In genomic region chr10:73873163-73873842, GRCh38 we compare ENCODE assay signal across 8 cellular contexts. TPM values are rescaled to one million over a fixed set of nuclear protein-coding genes. Genes with fewer than 3 reads are reported as not detected.
DNase-seq lines count a peak whose midpoint lies in the region; ATAC-seq and TF ChIP-seq lines count a peak whose summit lies in the region.

No MANE protein-coding gene starts in this region.

- H3K4me3 Mint-ChIP-seq in WTC11, result peak overlapping the region; percentile 74

- no peaks in the 10 kb centered on the region for H3K27me3 ChIP-seq in HCT116 (ENCODE audit: insufficient read depth, low read length)
- H3K27me3 ChIP-seq in hepatocyte, result no peaks in the 10 kb centered on the region
- H3K27me3 ChIP-seq in skeletal muscle satellite cell (ENCODE audit: control insufficient read depth, insufficient read depth, low read length), result no peaks in the 10 kb centered on the region

- POLR2A ChIA-PET in HCT116 (lab: Charles Lee), result no interaction called here
- POLR2A ChIA-PET in WTC11 (lab: Charles Lee), result no interaction called here

- no peak for DNase-seq in HCT116 (ENCODE audit: low read depth, low spot score)
- DNase-seq in WTC11 (ENCODE audit: low spot score), result no peak
- no peak for DNase-seq in hepatocyte (ENCODE audit: low spot score)

- peaks cover 17% of the 10 kb centered on the region for H3K36me3 Mint-ChIP-seq in WTC11

- peaks cover 7 to 17% of the 10 kb centered on the region in 2 experiments; a peak in 3 of 4 replicates for H3K36me3 ChIP-seq in HCT116 (ENCODE audit: control insufficient read depth in 1 of 2, insufficient read depth in 2 of 2, low read length in 2 of 2)
- H3K36me3 ChIP-seq in hepatocyte (replicated peaks; ENCODE audit: insufficient read depth, low read depth), result no peaks in the 10 kb centered on the region
- peaks cover 20% of the 10 kb centered on the region for H3K36me3 ChIP-seq in skeletal muscle satellite cell (ENCODE audit: insufficient read depth, low read length)

- 62% methylated on average over 14 of the region's 32 CpGs for WGBS in hepatocyte (ENCODE audit: low lambda C conversion rate, missing lambda C conversion rate)

- H3K4me2 ChIP-seq in HCT116 (ENCODE audit: low read length) (peak overlapping the region; percentile 77), hepatocyte (peak overlapping the region; percentile 91), skeletal muscle satellite cell (ENCODE audit: low read length) (peak overlapping the region; percentile 83)

- no peaks in the 10 kb centered on the region; the same call in 1 of the 2 replicates for H3K27me3 Mint-ChIP-seq in WTC11 (ENCODE audit: low read depth)

- BruUV-seq in HCT116 (replicated peaks; lab: Mats Ljungman, UMichigan), result no TSS peak

- no peak for TF ChIP-seq CTCF in HCT116 (IDR thresholded peaks at IDR 0.05 in 2 of 3, conservative IDR thresholded peaks at IDR 0.05 in 1 of 3; ENCODE audit: borderline replicate concordance in 1 of 3, insufficient read depth in 1 of 3, low read depth in 2 of 3, low read length in 2 of 3)
- no peak for TF ChIP-seq CTCF in WTC11 (IDR thresholded peaks at IDR 0.05)
- no peak for TF ChIP-seq CTCF in hepatocyte (IDR thresholded peaks at IDR 0.05; ENCODE audit: poor library complexity)

- H3K27ac Mint-ChIP-seq in WTC11, result peak overlapping the region; percentile 37; the same call in 1 of the 2 replicates

- H3K27ac ChIP-seq in HCT116 (ENCODE audit: low read depth, low read length) (no peak overlapping the region), hepatocyte (peak overlapping the region; percentile 73)

- H3K9me3 ChIP-seq in HCT116 (ENCODE audit: control insufficient read depth in 1 of 2, insufficient read depth in 1 of 2, low read depth in 1 of 2, low read length in 2 of 2) (no peaks in the 10 kb centered on the region), hepatocyte (ENCODE audit: low read depth) (no peaks in the 10 kb centered on the region), skeletal muscle satellite cell (replicated peaks; ENCODE audit: low read length) (no peaks in the 10 kb centered on the region)

- intact Hi-C loops in HCT116 (cut with micrococcal nuclease), result no loop called here

- TF ChIP-seq POLR2A in HCT116 (IDR thresholded peaks at IDR 0.05; ENCODE audit: borderline replicate concordance, extremely low read depth, insufficient read depth, insufficient read length), result no peak

- no peak for TF ChIP-seq RAD21 in HCT116 (IDR thresholded peaks at IDR 0.05; ENCODE audit: low read depth)

- CTCF ChIA-PET in HCT116 (lab: Charles Lee) (no interaction called here), WTC11 (lab: Charles Lee) (interaction anchor here (0.6 to 2.6 kb wide), 7 partner anchors 10 to 475 kb away, joined by 3 to 10 read pairs (median 4); no protein-coding TSS in a partner anchor)

- H4K20me1 ChIP-seq in HCT116 (ENCODE audit: insufficient read depth) (no peaks in the 10 kb centered on the region), hepatocyte (ENCODE audit: insufficient read depth, poor library complexity, severe bottlenecking) (no peaks in the 10 kb centered on the region)

- peaks cover 30% of the 10 kb centered on the region for H3K4me1 Mint-ChIP-seq in WTC11

- no peak overlapping the region for H2AFZ ChIP-seq in HCT116 (ENCODE audit: low read depth, low read length, poor library complexity, severe bottlenecking)
- H2AFZ ChIP-seq in hepatocyte, result no peak overlapping the region

- RAD21 ChIA-PET in HCT116 (lab: Charles Lee; ENCODE audit: low non-redundant PET in 1 of 2, low total read pairs in 2 of 2, uncharacterized antibody in 2 of 2, unreplicated experiment in 2 of 2), result no interaction called here

- H3K4me1 ChIP-seq in HCT116 (ENCODE audit: control insufficient read depth in 1 of 2, insufficient read depth in 2 of 2, low read length in 2 of 2) (peaks cover 28 to 43% of the 10 kb centered on the region in 2 experiments), hepatocyte (ENCODE audit: insufficient read depth) (peaks cover 24% of the 10 kb centered on the region), skeletal muscle satellite cell (ENCODE audit: control insufficient read depth, insufficient read depth, low read length) (peaks cover 38% of the 10 kb centered on the region)

- H3K9me3 Mint-ChIP-seq in WTC11, result no peaks in the 10 kb centered on the region

- peaks cover 47% of the 10 kb centered on the region for H3K79me2 ChIP-seq in HCT116 (ENCODE audit: insufficient read depth, low read length)
- H3K79me2 ChIP-seq in hepatocyte, result peaks cover 36% of the 10 kb centered on the region

- H3K9me2 ChIP-seq in HCT116 (ENCODE audit: insufficient read depth) (no peaks in the 10 kb centered on the region), hepatocyte (replicated peaks; ENCODE audit: insufficient read depth) (no peaks in the 10 kb centered on the region)

- peak overlapping the region; percentile 58 to 64 for H3K4me3 ChIP-seq in HCT116 (replicated peaks in 1 of 2; ENCODE audit: low read depth in 1 of 2, low read length in 2 of 2)
- peak overlapping the region; percentile 92 for H3K4me3 ChIP-seq in hepatocyte
- peak overlapping the region; percentile 65 for H3K4me3 ChIP-seq in skeletal muscle satellite cell (ENCODE audit: low read length)

- ATAC-seq in HCT116 (no peak), WTC11 (no peak), HG03097 (IDR thresholded peaks at IDR 0.05; ENCODE audit: low FRiP score, unreplicated experiment) (no peak), GM21390 (IDR thresholded peaks at IDR 0.05; ENCODE audit: unreplicated experiment) (no peak), HG02970 (IDR thresholded peaks at IDR 0.05; ENCODE audit: low FRiP score, unreplicated experiment) (no peak), GM18861 (IDR thresholded peaks at IDR 0.05; ENCODE audit: unreplicated experiment) (no peak)

- H3K9ac ChIP-seq in HCT116 (ENCODE audit: low read length) (peak overlapping the region; percentile 38; the same call in 1 of the 2 replicates), skeletal muscle satellite cell (ENCODE audit: low read depth, low read length) (no peak overlapping the region)

TF ChIP-seq in HCT116, 20 proteins besides CTCF, POLR2A, EP300 and RAD21 (continues in another document):
- TF ChIP-seq ZFX (IDR thresholded peaks at IDR 0.05), result no peak
- no peak for TF ChIP-seq SP1 (IDR thresholded peaks at IDR 0.05; ENCODE audit: low read depth)
- TF ChIP-seq ATF3 (IDR thresholded peaks at IDR 0.05), result no peak
- no peak for TF ChIP-seq JUND (IDR thresholded peaks at IDR 0.05)
- no peak for TF ChIP-seq CEBPB (IDR thresholded peaks at IDR 0.05; ENCODE audit: low read depth)

TF ChIP-seq in WTC11, 78 proteins besides CTCF, POLR2A, EP300 and RAD21 (continues in another document):
- TF ChIP-seq ZNF425 (CRISPR knock-in tag; conservative IDR thresholded peaks at IDR 0.05), result no peak
- no peak for TF ChIP-seq ZNF416 (CRISPR knock-in tag; IDR thresholded peaks at IDR 0.05)
- TF ChIP-seq ZNF317 (CRISPR knock-in tag; IDR thresholded peaks at IDR 0.05; ENCODE audit: borderline replicate concordance, low read depth), result no peak
- TF ChIP-seq NR2C2 (CRISPR knock-in tag; IDR thresholded peaks at IDR 0.05), result no peak
- no peak for TF ChIP-seq ZMAT4 (CRISPR knock-in tag; IDR thresholded peaks at IDR 0.05)
- TF ChIP-seq ZNF232 (CRISPR knock-in tag; IDR thresholded peaks at IDR 0.05), result no peak
- no peak for TF ChIP-seq FOXK1 (CRISPR knock-in tag; IDR thresholded peaks at IDR 0.05)
- no peak for TF ChIP-seq FOXP1 (CRISPR knock-in tag; IDR thresholded peaks at IDR 0.05; ENCODE audit: borderline replicate concordance)
- TF ChIP-seq ZNF219 (CRISPR knock-in tag; IDR thresholded peaks at IDR 0.05; ENCODE audit: borderline replicate concordance), result no peak
- no peak for TF ChIP-seq NFATC4 (CRISPR knock-in tag; IDR thresholded peaks at IDR 0.05)
- no peak for TF ChIP-seq IRF1 (CRISPR knock-in tag; IDR thresholded peaks at IDR 0.05)
- TF ChIP-seq GRHL2 (CRISPR knock-in tag; IDR thresholded peaks at IDR 0.05; ENCODE audit: insufficient replicate concordance, severe bottlenecking), result no peak

RNA-seq across cellular contexts. Expression of gene CAMK2G, which starts 1.1 kb away (rescaled TPM):
- 28.3 TPM for total RNA-seq in HCT116 (2021; ENCODE audit: unreplicated experiment)
- polyA plus RNA-seq in HCT116 (2012), result 23.4 and 24.6 TPM in 2 replicates
- total RNA-seq in WTC11 (2021), result 34.9 to 39.9 TPM (median 34.9 TPM) in 3 replicates
- total RNA-seq in hepatocyte, result 22.5 and 25.0 TPM in 2 replicates
- 5.2 and 5.9 TPM in 2 replicates for polyA plus RNA-seq in hepatocyte
- 13.2 and 18.8 TPM in 2 replicates for total RNA-seq in skeletal muscle satellite cell (2012; rRNA removed)

RNA-seq across cellular contexts. Expression of gene PLAU, which starts 37.6 kb away (rescaled TPM):
- 60.3 TPM for total RNA-seq in HCT116 (2021; ENCODE audit: unreplicated experiment)
- polyA plus RNA-seq in HCT116 (2012), result 103 and 107 TPM in 2 replicates
- 15.0 to 18.0 TPM (median 16.2 TPM) in 3 replicates for total RNA-seq in WTC11 (2021)
- 2.8 and 5.2 TPM in 2 replicates for total RNA-seq in hepatocyte
- 10.4 and 11.1 TPM in 2 replicates for polyA plus RNA-seq in hepatocyte
- 41.6 and 76.4 TPM in 2 replicates for total RNA-seq in skeletal muscle satellite cell (2012; rRNA removed)
